25 cellular contexts compared by ENCODE assay signal in genomic region chr14:89259951-89260350, GRCh38.
A peak's percentile ranks its signal among the peaks of the same experiment; 100 is the strongest.
DNase-seq lines count a peak whose midpoint lies in the region; ATAC-seq, FAIRE-seq and TF ChIP-seq lines count a peak whose summit lies in the region.
"Had no signal": no experiment of that assay in that cellular context is flagged by ENCODE, and none has a peak within 500 bp of the region (broad histone marks: within the 10 kb centered on the region; RNA-seq: fewer than 3 reads in every experiment).

No MANE protein-coding gene starts in this region.

- H3K4me1 Mint-ChIP-seq in WTC11 = peaks cover 53% of the 10 kb centered on the region
- H3K4me1 Mint-ChIP-seq in mesothelial cell of epicardium = peaks cover 10% of the 10 kb centered on the region

- BruUV-seq in HepG2 (replicated peaks; lab: Mats Ljungman, UMichigan) = no TSS peak

- H4K20me1 ChIP-seq in HepG2 (ENCODE audit: insufficient read depth, low read length) = peaks cover 61% of the 10 kb centered on the region
- no peaks in the 10 kb centered on the region for H4K20me1 ChIP-seq in SK-N-SH (ENCODE audit: insufficient read depth)

- H3K4me3 Mint-ChIP-seq in WTC11 (no peak overlapping the region), mesothelial cell of epicardium (no peak overlapping the region)
- H3K4me3 Mint-ChIP-seq: CD4-positive, alpha-beta memory T cell had no signal

- H3K36me3 ChIP-seq in right lobe of liver (peaks cover 0 to 2% (median 0%) of the 10 kb centered on the region in 4 donors), HepG2 (replicated peaks in 1 of 2; ENCODE audit: control insufficient read depth in 1 of 2, insufficient read depth in 2 of 2, low read length in 2 of 2) (peaks cover 13 to 47% of the 10 kb centered on the region in 2 experiments), SK-N-SH (replicated peaks in 1 of 2; ENCODE audit: control insufficient read depth in 1 of 2, insufficient read depth in 2 of 2, low read length in 1 of 2) (no peaks in the 10 kb centered on the region)
- H3K36me3 ChIP-seq: MG63 had no signal

- H3K27me3 ChIP-seq in right lobe of liver (no peaks in the 10 kb centered on the region), HepG2 (ENCODE audit: control insufficient read depth in 1 of 2, insufficient read depth in 2 of 2, low read length in 2 of 2) (no peaks in the 10 kb centered on the region), SK-N-SH (ENCODE audit: insufficient read depth) (no peaks in the 10 kb centered on the region)
- H3K27me3 ChIP-seq: MG63 had no signal

- no peak for FAIRE-seq in HepG2 (lab: Jason Lieb, UNC)
- FAIRE-seq: G401.6 had no signal

- H3K36me3 Mint-ChIP-seq in WTC11 (peaks cover 16% of the 10 kb centered on the region), mesothelial cell of epicardium (peaks cover 10% of the 10 kb centered on the region)

- POLR2A ChIA-PET in HepG2 (lab: Yijun Ruan, JAX) (no interaction called here), WTC11 (lab: Charles Lee) (no interaction called here), SK-N-SH (lab: Yijun Ruan, JAX) (no interaction called here)

- intact Hi-C loops in right lobe of liver (cut with DNase I) = no loop called here
- intact Hi-C loops in HepG2 (cut with micrococcal nuclease; ENCODE audit: unreplicated experiment) = no loop called here

- WGBS in right lobe of liver (ENCODE audit: insufficient coverage, low coverage, low lambda C conversion rate, missing lambda C conversion rate) = 48% methylated on average over 8 of the region's 10 CpGs
- 88% methylated on average over 10 of the region's 10 CpGs for WGBS in HepG2 (ENCODE audit: low lambda C conversion rate)
- WGBS in SK-N-SH (ENCODE audit: low lambda C conversion rate) = 84% methylated on average over 10 of the region's 10 CpGs

- H3K9me3 ChIP-seq in right lobe of liver = no peaks in the 10 kb centered on the region
- H3K9me3 ChIP-seq in HepG2 (ENCODE audit: low read length) = no peaks in the 10 kb centered on the region
- no peaks in the 10 kb centered on the region for H3K9me3 ChIP-seq in SK-N-SH
- H3K9me3 ChIP-seq: MG63 had no signal

- TF ChIP-seq EP300 in HepG2 (IDR thresholded peaks at IDR 0.05; ENCODE audit: low read depth in 2 of 2, low read length in 2 of 2) = no peak
- no peak for TF ChIP-seq EP300 in HepG2 (CRISPR knock-in tag; IDR thresholded peaks at IDR 0.05; ENCODE audit: borderline replicate concordance)
- TF ChIP-seq EP300 in SK-N-SH (IDR thresholded peaks at IDR 0.05; ENCODE audit: borderline replicate concordance in 1 of 2, low read depth in 1 of 2, low read length in 1 of 2) = no peak

- no peak overlapping the region for H2AFZ ChIP-seq in HepG2 (ENCODE audit: low read length)
- H2AFZ ChIP-seq in SK-N-SH (ENCODE audit: low read depth) = no peak overlapping the region

- no peaks in the 10 kb centered on the region for H3F3A ChIP-seq in SK-N-SH (replicated peaks; ENCODE audit: insufficient read depth)

- H3K79me2 ChIP-seq in HepG2 (ENCODE audit: insufficient read depth, low read length) (peaks cover 60% of the 10 kb centered on the region), SK-N-SH (ENCODE audit: insufficient read depth) (no peaks in the 10 kb centered on the region)

- H3K4me2 ChIP-seq in HepG2 (ENCODE audit: low read depth, low read length) (no peak overlapping the region), SK-N-SH (no peak overlapping the region)

- CTCF ChIA-PET in HepG2 (lab: Yijun Ruan, JAX; ENCODE audit: low intra/inter-chr PET ratio, low total read pairs) (no interaction called here), WTC11 (lab: Charles Lee) (no interaction called here), SK-N-SH (lab: Yijun Ruan, JAX) (interaction anchor here (1.7 kb wide), 2 partner anchors 11 to 32 kb away, joined by 3 to 5 read pairs; no protein-coding TSS in a partner anchor)

- TF ChIP-seq CTCF in right lobe of liver (IDR thresholded peaks at IDR 0.05) (no peak), HepG2 (CRISPR knock-in tag; IDR thresholded peaks at IDR 0.05) (no peak), WTC11 (IDR thresholded peaks at IDR 0.05) (no peak), mesothelial cell of epicardium (IDR thresholded peaks at IDR 0.05; ENCODE audit: unreplicated experiment) (no peak), SK-N-SH (IDR thresholded peaks at IDR 0.05) (no peak)

- H3K4me1 ChIP-seq in right lobe of liver (no peaks in the 10 kb centered on the region), HepG2 (ENCODE audit: insufficient read depth, low read length) (peaks cover 14% of the 10 kb centered on the region; the same call in 1 of the 2 replicates), SK-N-SH (ENCODE audit: control insufficient read depth in 1 of 2, insufficient read depth in 2 of 2, low read depth in 1 of 2, low read length in 1 of 2) (peaks cover 0 to 4% of the 10 kb centered on the region in 2 experiments; a peak in 1 of 4 replicates)

- in situ Hi-C loops in HepG2 (cut with HindIII; ENCODE audit: extremely low pct_ligation_motif_present, low pct_unique_long_range_greater_than_20kb) = no loop called here

- no peak overlapping the region for H3K4me3 ChIP-seq in right lobe of liver
- H3K4me3 ChIP-seq in HepG2 (replicated peaks in 1 of 3; ENCODE audit: insufficient read depth in 1 of 3, low read depth in 2 of 3, low read length in 3 of 3) = no peak overlapping the region
- H3K4me3 ChIP-seq in SK-N-SH (ENCODE audit: low read depth in 2 of 2, low read length in 1 of 2) = no peak overlapping the region
- H3K4me3 ChIP-seq: MG63, SK-N-MC had no signal

- H3K9me3 Mint-ChIP-seq in WTC11 = no peaks in the 10 kb centered on the region
- H3K9me3 Mint-ChIP-seq in mesothelial cell of epicardium = no peaks in the 10 kb centered on the region
- H3K9me3 Mint-ChIP-seq: CD4-positive, alpha-beta memory T cell had no signal

- H3K27ac ChIP-seq in right lobe of liver (no peak overlapping the region), HepG2 (ENCODE audit: extremely low read length, insufficient read depth, low read length) (no peak overlapping the region), SK-N-SH (ENCODE audit: low read depth in 2 of 2, low read length in 1 of 2) (no peak overlapping the region)
- H3K27ac ChIP-seq: RWPE1, SK-N-MC had no signal

- H3K9ac ChIP-seq in HepG2 (ENCODE audit: insufficient read depth, low read depth, low read length) (no peak overlapping the region), SK-N-SH (no peak overlapping the region)

- TF ChIP-seq POLR2A in right lobe of liver (IDR thresholded peaks at IDR 0.05) (no peak), HepG2 (IDR thresholded peaks at IDR 0.05; ENCODE audit: insufficient read depth in 1 of 2, low read depth in 2 of 2, low read length in 2 of 2) (no peak)

- H3K27ac Mint-ChIP-seq in WTC11 = peak overlapping the region; percentile 69
- H3K27ac Mint-ChIP-seq in mesothelial cell of epicardium = peak overlapping the region; percentile 76
- H3K27ac Mint-ChIP-seq: CD4-positive, alpha-beta memory T cell had no signal

- H3K27me3 Mint-ChIP-seq in WTC11 (ENCODE audit: low read depth) = no peaks in the 10 kb centered on the region
- H3K27me3 Mint-ChIP-seq in mesothelial cell of epicardium (ENCODE audit: low read depth) = no peaks in the 10 kb centered on the region
- H3K27me3 Mint-ChIP-seq: CD4-positive, alpha-beta memory T cell had no signal

- TF ChIP-seq RAD21 in HepG2 (CRISPR knock-in tag; IDR thresholded peaks at IDR 0.05) (no peak), SK-N-SH (IDR thresholded peaks at IDR 0.05; ENCODE audit: low read length) (no peak)

- ATAC-seq in right lobe of liver (peak in 3 of 4 donors; percentile 30 to 61 (median 34)), HepG2 (no peak), WTC11 (no peak), HG03571 (IDR thresholded peaks at IDR 0.05; ENCODE audit: unreplicated experiment) (no peak), GM21576 (IDR thresholded peaks at IDR 0.05; ENCODE audit: unreplicated experiment) (no peak)
- ATAC-seq: Panc1 had no signal

- DNase-seq in right lobe of liver = no peak
- DNase-seq in HepG2 (ENCODE audit: low spot score) = no peak
- no peak for DNase-seq in WTC11 (ENCODE audit: low spot score)
- no peak for DNase-seq in mesothelial cell of epicardium (ENCODE audit: low spot score in 2 of 2, unreplicated experiment in 2 of 2)
- no peak for DNase-seq in SK-N-SH
- DNase-seq: C1 segment of cervical spinal cord; CD4-positive, alpha-beta memory T cell; COR-L47; DMS53; GOT3; HCEC 1CT; IMR-90; KG1; MG63; NCI-H1105 treated with DMSO at 0.1 percent for 48 hours; NCI-H2029; NCI-H446 treated with DMSO at 0.1 percent for 48 hours; NCI-H526; SIG-M5 had no signal

- H3K9me2 ChIP-seq in SK-N-SH = no peaks in the 10 kb centered on the region

TF ChIP-seq in WTC11, 78 proteins besides CTCF, POLR2A, EP300 and RAD21 (continues in another document):
- TF ChIP-seq CDX4 (CRISPR knock-in tag; IDR thresholded peaks at IDR 0.05; ENCODE audit: borderline replicate concordance) = no peak
- no peak for TF ChIP-seq CREM (CRISPR knock-in tag; IDR thresholded peaks at IDR 0.05)
- no peak for TF ChIP-seq ZBTB21 (CRISPR knock-in tag; IDR thresholded peaks at IDR 0.05; ENCODE audit: borderline replicate concordance)

TF ChIP-seq in SK-N-SH, 30 proteins besides CTCF, POLR2A, EP300 and RAD21:
- no peak for TF ChIP-seq IRF3 (IDR thresholded peaks at IDR 0.05; ENCODE audit: low read depth, low read length)
- TF ChIP-seq TCF12 (IDR thresholded peaks at IDR 0.05) = no peak
- TF ChIP-seq SMC3 (IDR thresholded peaks at IDR 0.05; ENCODE audit: low read depth, low read length) = no peak
- TF ChIP-seq NRF1 (IDR thresholded peaks at IDR 0.05; ENCODE audit: low read depth, low read length) = no peak
- no peak for TF ChIP-seq MXI1 (IDR thresholded peaks at IDR 0.05; ENCODE audit: low read depth, low read length)
- no peak for TF ChIP-seq TAF1 (IDR thresholded peaks at IDR 0.05; ENCODE audit: borderline replicate concordance, low read depth, low read length)
- TF ChIP-seq USF2 (IDR thresholded peaks at IDR 0.05; ENCODE audit: borderline replicate concordance, low read depth, low read length) = no peak
- no peak for TF ChIP-seq NFIC (IDR thresholded peaks at IDR 0.05; ENCODE audit: borderline replicate concordance)

Comparison
In these comparisons a context has a peak if more than half of its experiments do, and no peak if none do; other contexts are left out.
1. ATAC-seq: peak in right lobe of liver (3 of 4); none in HepG2 (single experiment), WTC11 (single experiment), HG03571 (single experiment) and GM21576 (single experiment).